In genomic region chr12:52032797-52033505, GRCh38 we compare ENCODE assay signal across 7 cellular contexts. TPM values are rescaled to one million over a fixed set of nuclear protein-coding genes. Genes with fewer than 3 reads are reported as not detected.
DNase-seq lines count a peak whose midpoint lies in the region; ATAC-seq, FAIRE-seq and TF ChIP-seq lines count a peak whose summit lies in the region.

No MANE protein-coding gene starts in this region.

- TF ChIP-seq CTCF in astrocyte of the cerebellum (IDR thresholded peaks at IDR 0.05; ENCODE audit: low read depth, low read length, missing control alignments) (no peak), hepatocyte (IDR thresholded peaks at IDR 0.05; ENCODE audit: poor library complexity) (no peak), retinal pigment epithelial cell (conservative IDR thresholded peaks at IDR 0.05; ENCODE audit: low read depth, low read length) (no peak)

- peaks cover 10% of the 10 kb centered on the region for H3K4me1 ChIP-seq in hepatocyte (ENCODE audit: insufficient read depth)

- no peaks in the 10 kb centered on the region for H3K9me2 ChIP-seq in hepatocyte (replicated peaks; ENCODE audit: insufficient read depth)

- H3K27me3 ChIP-seq in hepatocyte: peaks cover 4% of the 10 kb centered on the region

- H3K4me3 ChIP-seq in astrocyte of the cerebellum (ENCODE audit: low read depth, low read length) (peak overlapping the region; percentile 37), hepatocyte (no peak overlapping the region), retinal pigment epithelial cell (ENCODE audit: low read length) (peak overlapping the region; percentile 52)

- H4K20me1 ChIP-seq in hepatocyte (ENCODE audit: insufficient read depth, poor library complexity, severe bottlenecking): no peaks in the 10 kb centered on the region

- no peaks in the 10 kb centered on the region for H3K79me2 ChIP-seq in hepatocyte

- H3K4me2 ChIP-seq in hepatocyte: peak overlapping the region; percentile 77

- H3K27ac ChIP-seq in hepatocyte: peak overlapping the region; percentile 93

- H3K36me3 ChIP-seq in hepatocyte (replicated peaks; ENCODE audit: insufficient read depth, low read depth): no peaks in the 10 kb centered on the region

- peak; percentile 84 for ATAC-seq in HG02973 (IDR thresholded peaks at IDR 0.05; ENCODE audit: unreplicated experiment)

- DNase-seq in GM18507 (ENCODE audit: extremely low spot score, insufficient read length, low read depth) (peak; percentile 93), NCI-H2029 (lab: John Stamatoyannopoulos, UW) (peak; percentile 97), T-helper 9 cell (peak; percentile 87), astrocyte of the cerebellum (ENCODE audit: low read depth) (peak; percentile 92), hepatocyte (ENCODE audit: low spot score) (peak; percentile 98), retinal pigment epithelial cell (ENCODE audit: low read depth) (peak; percentile 94)

- peak overlapping the region; percentile 34 for H2AFZ ChIP-seq in hepatocyte

- in situ Hi-C loops in astrocyte of the cerebellum (cut with HindIII; ENCODE audit: low sequenced_read_pairs): loop anchor here (5.0 kb wide), 1 partner anchor 59 kb away; no protein-coding TSS in a partner anchor

- H3K9me3 ChIP-seq in hepatocyte (ENCODE audit: low read depth): no peaks in the 10 kb centered on the region

- FAIRE-seq in GM18507 (lab: Jason Lieb, UNC): peak; percentile 94

- 3% methylated on average over 39 of the region's 49 CpGs for WGBS in hepatocyte (ENCODE audit: low lambda C conversion rate, missing lambda C conversion rate)

RNA-seq across cellular contexts. Expression of gene NR4A1, which starts 18.3 kb away (rescaled TPM):
- total RNA-seq in hepatocyte: 39.2 and 59.2 TPM in 2 replicates
- 131 and 165 TPM in 2 replicates for polyA plus RNA-seq in hepatocyte

RNA-seq across cellular contexts. Expression of gene TAMALIN, which starts 26.2 kb away (rescaled TPM):
- 4.0 and 8.0 TPM in 2 replicates for total RNA-seq in hepatocyte
- polyA plus RNA-seq in hepatocyte: 9.9 and 17.0 TPM in 2 replicates

RNA-seq across cellular contexts. Expression of gene ATG101, which starts 36.8 kb away (rescaled TPM):
- 55.9 and 61.6 TPM in 2 replicates for total RNA-seq in hepatocyte
- polyA plus RNA-seq in hepatocyte: 52.0 and 57.7 TPM in 2 replicates

RNA-seq across cellular contexts. Expression of gene SMIM41, which starts 46.6 kb away (rescaled TPM):
- total RNA-seq in hepatocyte: not detected in 2 replicates
- 0.15 TPM in 1 of 2 replicates, not detected in the other for polyA plus RNA-seq in hepatocyte
